In genomic region chr10:132153616-132154217, GRCh38 we compare ENCODE assay signal across 32 cellular contexts. TPM values are rescaled to one million over a fixed set of nuclear protein-coding genes. Genes with fewer than 3 reads are reported as not detected.
"Had no signal": no experiment of that assay in that cellular context is flagged by ENCODE, and none has a peak within 500 bp of the region (broad histone marks: within the 10 kb centered on the region; RNA-seq: fewer than 3 reads in every experiment).

No MANE protein-coding gene starts in this region.

- H3K36me3 ChIP-seq: adrenal gland, ascending aorta, breast epithelium, cardiac muscle cell, gastrocnemius medialis had no signal

- H3K9me3 ChIP-seq: adrenal gland, ascending aorta, breast epithelium, esophagus muscularis mucosa, gastrocnemius medialis had no signal

- H3K27me3 Mint-ChIP-seq: activated CD4-positive, alpha-beta memory T cell treated with anti-CD3 and anti-CD28 coated beads for 36 hours; activated CD4-positive, alpha-beta T cell treated with anti-CD3 and anti-CD28 coated beads for 36 hours; activated CD4-positive, alpha-beta T cell treated with anti-CD3 and anti-CD28 coated beads, Interleukin-2, amount 10 ng/mL, durations not matched to agents 24 days and 14 days; activated CD8-positive, alpha-beta memory T cell treated with anti-CD3 and anti-CD28 coated beads, Interleukin-2, amount 10 ng/mL, durations not matched to agents 7 days and 5 days; activated naive CD4-positive, alpha-beta T cell treated with anti-CD3 and anti-CD28 coated beads, Interleukin-2, amount 50 U/mL, for 24 hours; activated naive CD8-positive, alpha-beta T cell treated with anti-CD3 and anti-CD28 coated beads for 36 hours; activated naive CD8-positive, alpha-beta T cell treated with anti-CD3 and anti-CD28 coated beads, Interleukin-2, amount 50 U/mL, for 24 hours; brain; central memory CD8-positive, alpha-beta T cell; effector memory CD8-positive, alpha-beta T cell had no signal

- H3K4me1 Mint-ChIP-seq: brain; central memory CD8-positive, alpha-beta T cell had no signal

- H3K4me3 Mint-ChIP-seq: activated CD4-positive, alpha-beta memory T cell treated with anti-CD3 and anti-CD28 coated beads for 36 hours; activated CD4-positive, alpha-beta T cell treated with anti-CD3 and anti-CD28 coated beads for 36 hours; activated CD4-positive, alpha-beta T cell treated with anti-CD3 and anti-CD28 coated beads, Interleukin-2, amount 10 ng/mL, durations not matched to agents 24 days and 14 days; activated CD8-positive, alpha-beta memory T cell treated with anti-CD3 and anti-CD28 coated beads, Interleukin-2, amount 10 ng/mL, durations not matched to agents 7 days and 5 days; activated CD8-positive, alpha-beta T cell treated with anti-CD3 and anti-CD28 coated beads, Interleukin-2, amount 10 ng/mL, durations not matched to agents 7 days and 5 days; activated naive CD4-positive, alpha-beta T cell treated with anti-CD3 and anti-CD28 coated beads for 36 hours; activated naive CD4-positive, alpha-beta T cell treated with anti-CD3 and anti-CD28 coated beads, Interleukin-2, amount 50 U/mL, for 24 hours; activated naive CD8-positive, alpha-beta T cell treated with anti-CD3 and anti-CD28 coated beads for 36 hours; activated naive CD8-positive, alpha-beta T cell treated with anti-CD3 and anti-CD28 coated beads, Interleukin-2, amount 50 U/mL, for 24 hours; activated T-helper 1 cell treated with anti-CD3 and anti-CD28 coated beads, Interleukin-12 subunit alpha, Interleukin-12 subunit beta, Interleukin-2, Interleukin-4 antibody, amounts not matched to agents 30 ng/mL and 10 ng/mL and 1 ng/mL, durations not matched to agents 14 hours and 24 hours and 36 hours; brain; central memory CD8-positive, alpha-beta T cell; effector memory CD8-positive, alpha-beta T cell had no signal

- H3K36me3 Mint-ChIP-seq: activated CD4-positive, alpha-beta memory T cell treated with anti-CD3 and anti-CD28 coated beads for 36 hours; activated CD8-positive, alpha-beta memory T cell treated with anti-CD3 and anti-CD28 coated beads, Interleukin-2, amount 10 ng/mL, durations not matched to agents 7 days and 5 days; activated naive CD4-positive, alpha-beta T cell treated with anti-CD3 and anti-CD28 coated beads, Interleukin-2, amount 50 U/mL, for 24 hours; activated naive CD8-positive, alpha-beta T cell treated with anti-CD3 and anti-CD28 coated beads for 36 hours; brain had no signal

- ATAC-seq: activated CD4-positive, alpha-beta T cell treated with anti-CD3 and anti-CD28 coated beads for 36 hours; activated CD8-positive, alpha-beta memory T cell treated with anti-CD3 and anti-CD28 coated beads, Interleukin-2, amount 10 ng/mL, durations not matched to agents 7 days and 5 days; activated CD8-positive, alpha-beta T cell treated with anti-CD3 and anti-CD28 coated beads, Interleukin-2, amount 10 ng/mL, durations not matched to agents 7 days and 5 days; activated naive CD8-positive, alpha-beta T cell treated with anti-CD3 and anti-CD28 coated beads, Interleukin-2, amount 50 U/mL, for 24 hours; effector memory CD8-positive, alpha-beta T cell; foreskin keratinocyte; gastrocnemius medialis had no signal

- H3K27ac Mint-ChIP-seq: activated CD4-positive, alpha-beta memory T cell treated with anti-CD3 and anti-CD28 coated beads for 36 hours; activated CD4-positive, alpha-beta T cell treated with anti-CD3 and anti-CD28 coated beads for 36 hours; activated CD4-positive, alpha-beta T cell treated with anti-CD3 and anti-CD28 coated beads, Interleukin-2, amount 10 ng/mL, durations not matched to agents 24 days and 14 days; activated CD8-positive, alpha-beta memory T cell treated with anti-CD3 and anti-CD28 coated beads, Interleukin-2, amount 10 ng/mL, durations not matched to agents 7 days and 5 days; activated CD8-positive, alpha-beta T cell treated with anti-CD3 and anti-CD28 coated beads, Interleukin-2, amount 10 ng/mL, durations not matched to agents 7 days and 5 days; activated naive CD4-positive, alpha-beta T cell treated with anti-CD3 and anti-CD28 coated beads for 36 hours; activated naive CD4-positive, alpha-beta T cell treated with anti-CD3 and anti-CD28 coated beads, Interleukin-2, amount 50 U/mL, for 24 hours; activated naive CD8-positive, alpha-beta T cell treated with anti-CD3 and anti-CD28 coated beads for 36 hours; activated naive CD8-positive, alpha-beta T cell treated with anti-CD3 and anti-CD28 coated beads, Interleukin-2, amount 50 U/mL, for 24 hours; activated T-helper 1 cell treated with anti-CD3 and anti-CD28 coated beads, Interleukin-12 subunit alpha, Interleukin-12 subunit beta, Interleukin-2, Interleukin-4 antibody, amounts not matched to agents 30 ng/mL and 10 ng/mL and 1 ng/mL, durations not matched to agents 14 hours and 24 hours and 36 hours; activated T-helper 2 cell treated with anti-CD3 and anti-CD28 coated beads, Interferon-gamma antibody, Interleukin-2, Interleukin-4, amounts not matched to agents 10 μg/mL and 5 μg/mL and 100 μg/mL, durations not matched to agents 14 hours and 24 hours and 36 hours; brain; effector memory CD8-positive, alpha-beta T cell had no signal

- H3K4me3 ChIP-seq: adrenal gland, ascending aorta, breast epithelium, cardiac muscle cell, esophagus muscularis mucosa, gastrocnemius medialis had no signal

- H3K27ac ChIP-seq: adrenal gland, ascending aorta, breast epithelium, cardiac muscle cell, esophagus muscularis mucosa, foreskin keratinocyte, gastrocnemius medialis had no signal

- DNase-seq: activated CD4-positive, alpha-beta memory T cell treated with anti-CD3 and anti-CD28 coated beads for 36 hours; activated CD4-positive, alpha-beta T cell treated with anti-CD3 and anti-CD28 coated beads for 36 hours; activated CD4-positive, alpha-beta T cell treated with anti-CD3 and anti-CD28 coated beads, Interleukin-2, amount 10 ng/mL, durations not matched to agents 24 days and 14 days; activated CD4-positive, CD25-positive, alpha-beta regulatory T cell; activated CD4-positive, CD25-positive, alpha-beta regulatory T cell treated with anti-CD3 and anti-CD28 coated beads, Interleukin-2, amount 50 U/mL, for 72 hours; activated CD8-positive, alpha-beta memory T cell treated with anti-CD3 and anti-CD28 coated beads, Interleukin-2, amount 10 ng/mL, durations not matched to agents 7 days and 5 days; activated CD8-positive, alpha-beta memory T cell treated with anti-CD3 and anti-CD28 coated beads, Interleukin-2, amount 50 U/mL, for 4 hours; activated CD8-positive, alpha-beta T cell treated with anti-CD3 and anti-CD28 coated beads, Interleukin-2, amount 10 ng/mL, durations not matched to agents 7 days and 5 days; activated effector memory CD4-positive, alpha-beta T cell treated with anti-CD3 and anti-CD28 coated beads, Interleukin-2, amount 50 U/mL, for 16 hours; activated naive CD4-positive, alpha-beta T cell treated with anti-CD3 and anti-CD28 coated beads for 36 hours; activated naive CD8-positive, alpha-beta T cell treated with anti-CD3 and anti-CD28 coated beads for 36 hours; activated naive CD8-positive, alpha-beta T cell treated with anti-CD3 and anti-CD28 coated beads, Interleukin-2, amount 50 U/mL, for 24 hours; activated T-cell treated with anti-CD3 and anti-CD28 coated beads, Interleukin-2, amount 50 U/mL, for 1 hour; activated T-cell treated with anti-CD3 and anti-CD28 coated beads, Interleukin-2, amount 50 U/mL, for 48 hours; adrenal gland; cortex of kidney; dermis blood vessel endothelial cell; effector CD4-positive, alpha-beta T cell; effector memory CD8-positive, alpha-beta T cell; erythroblast; foreskin keratinocyte; gastrocnemius medialis; T-helper 2 cell had no signal

- H3K4me1 ChIP-seq: adrenal gland, ascending aorta, breast epithelium, esophagus muscularis mucosa, foreskin keratinocyte, gastrocnemius medialis had no signal

- H3K27me3 ChIP-seq: adrenal gland, ascending aorta, breast epithelium, cardiac muscle cell, esophagus muscularis mucosa, foreskin keratinocyte, gastrocnemius medialis had no signal

- H3K9me3 Mint-ChIP-seq: activated CD4-positive, alpha-beta memory T cell treated with anti-CD3 and anti-CD28 coated beads for 36 hours; activated CD4-positive, alpha-beta T cell treated with anti-CD3 and anti-CD28 coated beads, Interleukin-2, amount 10 ng/mL, durations not matched to agents 24 days and 14 days; activated naive CD4-positive, alpha-beta T cell treated with anti-CD3 and anti-CD28 coated beads for 36 hours; activated naive CD4-positive, alpha-beta T cell treated with anti-CD3 and anti-CD28 coated beads, Interleukin-2, amount 50 U/mL, for 24 hours; activated naive CD8-positive, alpha-beta T cell treated with anti-CD3 and anti-CD28 coated beads for 36 hours; activated naive CD8-positive, alpha-beta T cell treated with anti-CD3 and anti-CD28 coated beads, Interleukin-2, amount 50 U/mL, for 24 hours; activated T-helper 1 cell treated with anti-CD3 and anti-CD28 coated beads, Interleukin-12 subunit alpha, Interleukin-12 subunit beta, Interleukin-2, Interleukin-4 antibody, amounts not matched to agents 30 ng/mL and 10 ng/mL and 1 ng/mL, durations not matched to agents 14 hours and 24 hours and 36 hours; activated T-helper 2 cell treated with anti-CD3 and anti-CD28 coated beads, Interferon-gamma antibody, Interleukin-2, Interleukin-4, amounts not matched to agents 10 μg/mL and 5 μg/mL and 100 μg/mL, durations not matched to agents 14 hours and 24 hours and 36 hours; brain; central memory CD8-positive, alpha-beta T cell; effector memory CD8-positive, alpha-beta T cell had no signal

RNA-seq across cellular contexts. Expression of gene DPYSL4, which starts 33.0 kb away (rescaled TPM):
- total RNA-seq: ascending aorta had no signal
